11 cellular contexts compared by ENCODE assay signal in the genomic region with DNA sequence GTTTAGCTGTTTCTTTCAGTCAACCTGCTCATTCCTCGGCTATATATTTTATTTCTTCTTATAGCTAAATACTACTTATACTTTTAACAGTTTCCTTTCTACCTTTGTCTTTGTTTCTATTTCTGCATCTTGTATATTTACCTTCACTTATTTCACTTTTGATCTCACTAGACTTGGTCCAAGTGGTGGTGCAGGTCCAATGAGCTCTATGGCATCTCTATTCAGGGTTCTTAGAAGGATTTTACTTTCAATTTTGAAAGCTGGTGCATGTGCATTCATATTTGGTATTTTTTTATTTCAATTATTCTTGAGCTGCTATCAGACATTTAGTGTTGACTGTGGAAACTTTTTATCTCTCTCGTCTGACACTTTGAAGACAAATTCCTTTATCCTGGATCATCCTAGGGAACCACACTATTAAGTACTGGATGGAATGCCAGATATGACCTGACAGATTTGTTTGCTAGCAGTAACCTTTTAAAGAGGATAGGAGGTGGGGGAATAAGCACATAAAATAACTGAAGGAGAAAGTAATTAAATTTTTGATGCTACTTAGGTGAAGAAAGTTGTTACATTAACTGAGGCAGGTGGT.
"Had no signal": no experiment of that assay in that cellular context is flagged by ENCODE, and none has a peak within 500 bp of the region (broad histone marks: within the 10 kb centered on the region; RNA-seq: fewer than 3 reads in every experiment).

No MANE protein-coding gene starts in this region.

- ATAC-seq: activated CD4-positive, CD25-positive, alpha-beta regulatory T cell treated with anti-CD3 and anti-CD28 coated beads, Interleukin-2, amount 50 U/mL, for 24 hours; esophagus mucosa; foreskin keratinocyte had no signal

- DNase-seq: activated CD4-positive, alpha-beta T cell treated with anti-CD3 and anti-CD28 coated beads, Interleukin-2, amount 50 U/mL, for 4 hours; activated effector memory CD4-positive, alpha-beta T cell treated with Interleukin-2 at 50 U/mL for 16 hours; activated T-cell treated with anti-CD3 and anti-CD28 coated beads, Interleukin-2, amount 50 U/mL, for 1 hour; amygdala; foreskin keratinocyte; head of caudate nucleus; nephron progenitor cell; stimulated activated CD4-positive, alpha-beta T cell treated with anti-CD3 and anti-CD28 coated beads, Interleukin-15, amount 100 ng/mL, for 24 hours; uterus had no signal

- H3K36me3 ChIP-seq: uterus had no signal

- H3K9me3 ChIP-seq: uterus had no signal

- H3K27ac ChIP-seq: foreskin keratinocyte, uterus had no signal

- H3K4me1 ChIP-seq: uterus had no signal

- H3K4me3 ChIP-seq: uterus had no signal

- H3K27me3 ChIP-seq: foreskin keratinocyte, uterus had no signal
